ENCODE assay signal across 1 cellular context in the genomic region with DNA sequence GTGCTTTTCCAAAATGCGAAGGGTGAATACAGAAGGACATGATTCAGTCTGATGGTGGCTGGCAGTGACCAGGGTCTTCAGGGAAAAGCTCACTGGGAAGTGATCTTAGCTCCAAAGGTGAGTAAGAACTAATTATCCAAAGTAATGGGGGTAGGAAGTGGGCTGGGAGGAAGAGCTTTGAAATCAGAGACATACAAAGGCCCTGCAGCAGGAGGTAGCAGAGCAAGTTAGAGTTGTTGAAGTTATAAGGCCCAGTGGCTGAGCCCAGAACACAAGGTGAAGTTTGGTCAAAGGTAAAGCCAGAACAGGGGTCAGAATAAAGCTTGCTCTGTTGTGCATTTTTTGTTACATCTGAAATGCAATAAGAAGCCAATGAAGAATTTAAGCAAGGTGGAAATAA.
TF ChIP-seq lines count a peak whose summit lies in the region.

No MANE protein-coding gene starts in this region.

TF ChIP-seq in GM12878, 131 proteins besides CTCF, POLR2A, EP300 and RAD21 (continued from another document):
- TF ChIP-seq ZNF384 (IDR thresholded peaks at IDR 0.05; ENCODE audit: borderline replicate concordance, low read depth, low read length): no peak
